ENCODE assay signal across 1 cellular context in genomic region chr5:111512026-111512405, GRCh38.
TF ChIP-seq lines count a peak whose summit lies in the region.

No MANE protein-coding gene starts in this region.

TF ChIP-seq in HEK293, 187 proteins besides CTCF, POLR2A, EP300 and RAD21 (continued from another document):
- 0 out of 2 replicates have a peak, but pooled peaks have one; percentile 61 for TF ChIP-seq REPIN1 (tag by site-specific recombination; IDR thresholded peaks at IDR 0.05; ENCODE audit: low read depth)
- TF ChIP-seq SCRT2 (tag by site-specific recombination; IDR thresholded peaks at IDR 0.05), result no peak
- TF ChIP-seq TRIM28 (IDR thresholded peaks at IDR 0.05; ENCODE audit: borderline replicate concordance, low read length), result no peak
- no peak for TF ChIP-seq ZNF518A (tag by site-specific recombination; conservative IDR thresholded peaks at IDR 0.05; ENCODE audit: low read depth)
- TF ChIP-seq ZNF530 (tag by site-specific recombination; IDR thresholded peaks at IDR 0.05; ENCODE audit: low read depth), result no peak
- no peak for TF ChIP-seq ZNF701 (tag by site-specific recombination; IDR thresholded peaks at IDR 0.05)
- peak; percentile 90 for TF ChIP-seq ZNF501 (tag by site-specific recombination; IDR thresholded peaks at IDR 0.05)
- TF ChIP-seq ZNF707 (tag by site-specific recombination; IDR thresholded peaks at IDR 0.05), result no peak
- 0 out of 2 replicates have a peak, but pooled peaks have one; percentile 18 for TF ChIP-seq ZSCAN5A (tag by site-specific recombination; IDR thresholded peaks at IDR 0.05)
- TF ChIP-seq ZBTB20 (tag by site-specific recombination; IDR thresholded peaks at IDR 0.05), result no peak
- no peak for TF ChIP-seq ZNF148 (tag by site-specific recombination; IDR thresholded peaks at IDR 0.05; ENCODE audit: borderline replicate concordance)
- no peak for TF ChIP-seq BCL6B (tag by site-specific recombination; IDR thresholded peaks at IDR 0.05)
- TF ChIP-seq ZNF747 (tag by site-specific recombination; IDR thresholded peaks at IDR 0.05), result no peak
- TF ChIP-seq ZIC2 (tag by site-specific recombination; IDR thresholded peaks at IDR 0.05), result no peak
- TF ChIP-seq ZNF521 (tag by site-specific recombination; IDR thresholded peaks at IDR 0.05), result no peak
- TF ChIP-seq YY1 (tag by site-specific recombination; IDR thresholded peaks at IDR 0.05), result peak; percentile 59; the same call in 1 of the 2 replicates
- no peak for TF ChIP-seq ZNF670 (tag by site-specific recombination; IDR thresholded peaks at IDR 0.05; ENCODE audit: low read depth)
- peak; percentile 72 for TF ChIP-seq ZNF335 (tag by site-specific recombination; conservative IDR thresholded peaks at IDR 0.05)
- TF ChIP-seq ZSCAN4 (tag by site-specific recombination; IDR thresholded peaks at IDR 0.05), result peak; percentile 9; the same call in 1 of the 2 replicates
- no peak for TF ChIP-seq ZNF121 (tag by site-specific recombination; IDR thresholded peaks at IDR 0.05)
- TF ChIP-seq ZNF600 (tag by site-specific recombination; IDR thresholded peaks at IDR 0.05), result peak; percentile 86
- no peak for TF ChIP-seq ZFHX2 (tag by site-specific recombination; conservative IDR thresholded peaks at IDR 0.05)
- TF ChIP-seq ZNF112 (tag by site-specific recombination; IDR thresholded peaks at IDR 0.05), result no peak
- TF ChIP-seq ZNF560 (tag by site-specific recombination; IDR thresholded peaks at IDR 0.05; ENCODE audit: borderline replicate concordance), result no peak
- 0 out of 2 replicates have a peak, but pooled peaks have one; percentile 42 for TF ChIP-seq GLI4 (tag by site-specific recombination; IDR thresholded peaks at IDR 0.05)
- peak; percentile 6; the same call in 1 of the 2 replicates for TF ChIP-seq ZNF768 (tag by site-specific recombination; IDR thresholded peaks at IDR 0.05)
- TF ChIP-seq INSM2 (tag by site-specific recombination; IDR thresholded peaks at IDR 0.05), result no peak
- TF ChIP-seq ZEB2 (tag by site-specific recombination; IDR thresholded peaks at IDR 0.05), result no peak; the same call in 1 of the 2 replicates
- no peak for TF ChIP-seq ZNF544 (tag by site-specific recombination; IDR thresholded peaks at IDR 0.05)
- no peak for TF ChIP-seq ZNF626 (tag by site-specific recombination; IDR thresholded peaks at IDR 0.05)
- TF ChIP-seq PRDM4 (tag by site-specific recombination; IDR thresholded peaks at IDR 0.05), result no peak
- peak; percentile 91 for TF ChIP-seq ZFP37 (tag by site-specific recombination; IDR thresholded peaks at IDR 0.05)
- TF ChIP-seq RBAK (tag by site-specific recombination; IDR thresholded peaks at IDR 0.05), result no peak
- peak; percentile 67; the same call in 1 of the 2 replicates for TF ChIP-seq MZF1 (tag by site-specific recombination; IDR thresholded peaks at IDR 0.05; ENCODE audit: borderline replicate concordance)
- no peak for TF ChIP-seq KLF9 (tag by site-specific recombination; IDR thresholded peaks at IDR 0.05; ENCODE audit: low read depth)
- no peak for TF ChIP-seq ZSCAN18 (tag by site-specific recombination; IDR thresholded peaks at IDR 0.05)
- no peak for TF ChIP-seq ZBTB17 (tag by site-specific recombination; IDR thresholded peaks at IDR 0.05)
- TF ChIP-seq ZNF423 (tag by site-specific recombination; IDR thresholded peaks at IDR 0.05), result no peak
- no peak for TF ChIP-seq ZNF157 (tag by site-specific recombination; IDR thresholded peaks at IDR 0.05)
- TF ChIP-seq ZXDB (tag by site-specific recombination; IDR thresholded peaks at IDR 0.05), result peak; percentile 13
- no peak for TF ChIP-seq PRDM10 (tag by site-specific recombination; IDR thresholded peaks at IDR 0.05)
